In genomic region chr6:115890238-115890637, GRCh38 we compare ENCODE assay signal across 35 cellular contexts.
"Had no signal": no experiment of that assay in that cellular context is flagged by ENCODE, and none has a peak within 500 bp of the region (broad histone marks: within the 10 kb centered on the region; RNA-seq: fewer than 3 reads in every experiment).

No MANE protein-coding gene starts in this region.

- ATAC-seq: activated CD8-positive, alpha-beta memory T cell treated with anti-CD3 and anti-CD28 coated beads, Interleukin-2, amount 10 ng/mL, durations not matched to agents 7 days and 5 days had no signal

- H3K36me3 ChIP-seq: MG63 had no signal

- H3K27me3 Mint-ChIP-seq: activated CD8-positive, alpha-beta memory T cell treated with anti-CD3 and anti-CD28 coated beads, Interleukin-2, amount 10 ng/mL, durations not matched to agents 7 days and 5 days; activated naive CD8-positive, alpha-beta T cell treated with anti-CD3 and anti-CD28 coated beads for 36 hours had no signal

- H3K9me3 Mint-ChIP-seq: activated B cell treated with CpG ODN at 0.5 μM for 24 hours; activated CD4-positive, alpha-beta memory T cell treated with anti-CD3 and anti-CD28 coated beads for 36 hours; activated naive CD8-positive, alpha-beta T cell treated with anti-CD3 and anti-CD28 coated beads for 36 hours; activated T-cell treated with anti-CD3 and anti-CD28 coated beads, Interleukin-2, amount 50 U/mL, for 72 hours; activated T-helper 17 cell treated with anti-CD3 and anti-CD28 coated beads, Interleukin-2, amount 50 U/mL, for 72 hours had no signal

- H3K27ac ChIP-seq: RWPE1, VCaP had no signal

- H3K27me3 ChIP-seq: MG63 had no signal

- H3K9me3 ChIP-seq: MG63 had no signal

- H3K4me3 Mint-ChIP-seq: activated B cell treated with CpG ODN at 0.5 μM for 24 hours; activated CD4-positive, alpha-beta memory T cell treated with anti-CD3 and anti-CD28 coated beads for 36 hours; activated CD8-positive, alpha-beta memory T cell treated with anti-CD3 and anti-CD28 coated beads, Interleukin-2, amount 10 ng/mL, durations not matched to agents 7 days and 5 days; activated naive CD8-positive, alpha-beta T cell treated with anti-CD3 and anti-CD28 coated beads for 36 hours; activated T-helper 17 cell treated with anti-CD3 and anti-CD28 coated beads, Interleukin-2, amount 50 U/mL, for 72 hours had no signal

- H3K4me3 ChIP-seq: MG63 had no signal

- H3K27ac Mint-ChIP-seq: activated B cell treated with CpG ODN at 0.5 μM for 24 hours; activated CD8-positive, alpha-beta memory T cell treated with anti-CD3 and anti-CD28 coated beads, Interleukin-2, amount 10 ng/mL, durations not matched to agents 7 days and 5 days; activated T-helper 17 cell treated with anti-CD3 and anti-CD28 coated beads, Interleukin-2, amount 50 U/mL, for 72 hours had no signal

- H3K36me3 Mint-ChIP-seq: activated CD4-positive, alpha-beta memory T cell treated with anti-CD3 and anti-CD28 coated beads for 36 hours; activated CD8-positive, alpha-beta memory T cell treated with anti-CD3 and anti-CD28 coated beads, Interleukin-2, amount 10 ng/mL, durations not matched to agents 7 days and 5 days; activated naive CD8-positive, alpha-beta T cell treated with anti-CD3 and anti-CD28 coated beads for 36 hours had no signal

- H3K4me1 Mint-ChIP-seq: activated B cell treated with CpG ODN at 0.5 μM for 24 hours had no signal

- DNase-seq: activated B cell treated with CpG ODN at 0.5 μM for 24 hours; activated CD4-positive, alpha-beta memory T cell treated with anti-CD3 and anti-CD28 coated beads for 36 hours; activated CD4-positive, alpha-beta T cell treated with anti-CD3 and anti-CD28 coated beads for 4 hours; activated CD4-positive, alpha-beta T cell treated with anti-CD3 and anti-CD28 coated beads, Interleukin-2, amount 50 U/mL, for 1 hour; activated CD4-positive, CD25-positive, alpha-beta regulatory T cell treated with anti-CD3 and anti-CD28 coated beads, Interleukin-2, amount 50 U/mL, for 72 hours; activated CD8-positive, alpha-beta memory T cell treated with anti-CD3 and anti-CD28 coated beads, Interleukin-2, amount 10 ng/mL, durations not matched to agents 7 days and 5 days; activated CD8-positive, alpha-beta memory T cell treated with anti-CD3 and anti-CD28 coated beads, Interleukin-2, amount 50 U/mL, for 48 hours; activated effector memory CD4-positive, alpha-beta T cell treated with anti-CD3 and anti-CD28 coated beads, Interleukin-2, amount 50 U/mL, for 16 hours; activated naive CD4-positive, alpha-beta T cell; activated naive CD4-positive, alpha-beta T cell treated with anti-CD3 and anti-CD28 coated beads, Interleukin-2, amount 50 U/mL, for 16 hours; activated naive CD8-positive, alpha-beta T cell treated with anti-CD3 and anti-CD28 coated beads for 36 hours; activated T-cell treated with anti-CD3 and anti-CD28 coated beads, Interleukin-2, amount 50 U/mL, for 72 hours; amniotic stem cell; aorta; Kasumi-1; KG1; MG63; NCI-H1048; NCI-H146; NCI-H187; NCI-H2029 treated with DMSO at 0.1 percent for 48 hours; NCI-H2171 treated with DMSO at 0.1 percent for 48 hours; NCI-H2227 treated with DMSO at 0.1 percent for 48 hours; NCI-H446; NCI-H510A treated with DMSO at 0.1 percent for 48 hours; NCI-H69; NCI-H82; Right ventricle myocardium superior; SW 1271; T-helper 1 cell; T-helper 2 cell; T-helper 9 cell had no signal
